ENCODE assay signal across 12 cellular contexts in genomic region chr3:103918336-103918735, GRCh38.
DNase-seq lines count a peak whose midpoint lies in the region.
"Had no signal": no experiment of that assay in that cellular context is flagged by ENCODE, and none has a peak within 500 bp of the region (broad histone marks: within the 10 kb centered on the region; RNA-seq: fewer than 3 reads in every experiment).

No MANE protein-coding gene starts in this region.

- DNase-seq in DMS79 treated with DMSO at 0.1 percent for 48 hours (lab: John Stamatoyannopoulos, UW) (peak; percentile 96), NCI-H1436 (lab: John Stamatoyannopoulos, UW) (peak; percentile 97), NCI-H2171 (lab: John Stamatoyannopoulos, UW) (peak; percentile 40), SK-N-MC (ENCODE audit: low read depth, low spot score) (peak; percentile 16), SHP77 (lab: John Stamatoyannopoulos, UW) (no peak), LoVo (ENCODE audit: low spot score) (no peak), NCI-H82 treated with DMSO at 0.1 percent for 48 hours (lab: John Stamatoyannopoulos, UW; ENCODE audit: unreplicated experiment) (no peak)
- DNase-seq: CD4-positive, CD25-positive, alpha-beta regulatory T cell; MV-4-11; NCI-H2029 treated with DMSO at 0.1 percent for 48 hours; NCI-H226; T1000 had no signal

- H3K4me3 ChIP-seq in SK-N-MC, result peak overlapping the region; percentile 62

- H3K36me3 ChIP-seq in SK-N-MC (ENCODE audit: insufficient read depth, low read length), result no peaks in the 10 kb centered on the region

- H3K27ac ChIP-seq in SK-N-MC, result peak overlapping the region; percentile 76

- H3K9me3 ChIP-seq in SK-N-MC (ENCODE audit: low read depth, low read length), result peaks cover 8% of the 10 kb centered on the region; the same call in 1 of the 2 replicates

- H3K9ac ChIP-seq in SK-N-MC (ENCODE audit: insufficient read length), result peak overlapping the region; percentile 33

Comparison
In these comparisons a context has a peak if more than half of its experiments do, and no peak if none do; other contexts are left out.
1. DNase-seq: peak in DMS79 treated with DMSO at 0.1 percent for 48 hours (single experiment), NCI-H1436 (single experiment), NCI-H2171 (single experiment) and SK-N-MC (single experiment); none in SHP77 (0 of 2), LoVo (single experiment) and NCI-H82 treated with DMSO at 0.1 percent for 48 hours (single experiment).